1 cellular context compared by ENCODE assay signal in the genomic region with DNA sequence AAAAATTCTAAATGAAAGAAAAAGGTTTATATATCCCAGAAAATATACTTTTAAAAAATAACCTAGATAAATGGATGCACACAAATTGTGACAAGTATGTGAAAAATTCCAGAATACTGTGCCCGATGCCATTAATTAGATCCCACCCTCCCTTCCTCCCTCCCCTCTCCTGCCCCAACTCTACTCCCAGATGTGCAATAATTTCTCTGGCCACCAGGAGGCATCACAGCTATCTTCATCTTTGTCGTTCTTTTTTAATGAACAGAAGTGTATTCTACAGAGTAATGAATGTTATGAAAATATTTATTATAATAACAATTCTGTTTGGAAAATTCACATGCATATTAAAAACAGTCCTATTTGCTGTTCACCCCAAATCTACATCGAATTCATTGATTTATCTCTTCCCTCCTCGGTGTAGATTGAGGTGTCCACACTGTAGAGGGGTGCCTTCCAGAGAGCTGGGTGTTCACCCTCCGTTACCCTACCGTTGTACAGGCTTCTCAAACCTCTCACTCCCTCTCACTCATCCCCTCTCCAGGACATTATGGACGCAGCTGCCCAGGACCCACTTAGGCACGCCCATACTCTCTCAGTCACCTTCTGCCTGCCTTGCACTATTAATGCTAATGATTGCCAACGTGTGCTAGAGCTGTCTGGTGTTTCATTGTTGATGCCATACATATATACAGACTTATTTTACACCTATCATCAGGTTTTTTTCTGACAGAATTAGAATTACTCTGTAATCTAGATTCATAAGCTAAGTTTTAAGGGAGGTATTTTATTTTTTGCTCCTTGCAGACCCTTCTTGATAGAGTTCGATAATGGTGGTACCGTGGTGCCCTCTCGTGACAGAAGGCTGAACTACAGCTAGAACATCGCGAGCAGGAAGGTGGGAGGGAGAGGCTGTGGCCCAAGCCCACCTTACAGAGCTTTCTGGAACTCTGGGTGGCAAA.
TF ChIP-seq lines count a peak whose summit lies in the region.

No MANE protein-coding gene starts in this region.

TF ChIP-seq in H1, 55 proteins besides CTCF, POLR2A, EP300 and RAD21:
- TF ChIP-seq HDAC2 (IDR thresholded peaks at IDR 0.05; ENCODE audit: borderline replicate concordance in 1 of 2, low read depth in 2 of 2, low read length in 2 of 2), result no peak
- no peak for TF ChIP-seq POLR2AphosphoS5 (IDR thresholded peaks at IDR 0.05; ENCODE audit: low read depth, low read length)
- TF ChIP-seq RFX5 (IDR thresholded peaks at IDR 0.05; ENCODE audit: borderline replicate concordance, low read depth, low read length), result no peak
- TF ChIP-seq, protein P1, sequence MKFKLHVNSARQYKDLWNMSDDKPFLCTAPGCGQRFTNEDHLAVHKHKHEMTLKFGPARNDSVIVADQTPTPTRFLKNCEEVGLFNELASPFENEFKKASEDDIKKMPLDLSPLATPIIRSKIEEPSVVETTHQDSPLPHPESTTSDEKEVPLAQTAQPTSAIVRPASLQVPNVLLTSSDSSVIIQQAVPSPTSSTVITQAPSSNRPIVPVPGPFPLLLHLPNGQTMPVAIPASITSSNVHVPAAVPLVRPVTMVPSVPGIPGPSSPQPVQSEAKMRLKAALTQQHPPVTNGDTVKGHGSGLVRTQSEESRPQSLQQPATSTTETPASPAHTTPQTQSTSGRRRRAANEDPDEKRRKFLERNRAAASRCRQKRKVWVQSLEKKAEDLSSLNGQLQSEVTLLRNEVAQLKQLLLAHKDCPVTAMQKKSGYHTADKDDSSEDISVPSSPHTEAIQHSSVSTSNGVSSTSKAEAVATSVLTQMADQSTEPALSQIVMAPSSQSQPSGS (IDR thresholded peaks at IDR 0.05; ENCODE audit: low read length), result no peak
- no peak for TF ChIP-seq GTF2F1 (IDR thresholded peaks at IDR 0.05; ENCODE audit: borderline replicate concordance, low read depth, low read length)
- TF ChIP-seq CREB1 (IDR thresholded peaks at IDR 0.05), result no peak
- TF ChIP-seq EGR1 (IDR thresholded peaks at IDR 0.05; ENCODE audit: borderline replicate concordance, low read depth, low read length), result no peak
- no peak for TF ChIP-seq MAFK (IDR thresholded peaks at IDR 0.05; ENCODE audit: low read depth, low read length)
- TF ChIP-seq TEAD4 (IDR thresholded peaks at IDR 0.05; ENCODE audit: low read depth, low read length), result no peak
- TF ChIP-seq KDM4A (IDR thresholded peaks at IDR 0.05; ENCODE audit: low read depth, low read length, severe bottlenecking), result no peak
- no peak for TF ChIP-seq PHF8 (conservative IDR thresholded peaks at IDR 0.05; ENCODE audit: low read depth, low read length)
- no peak for TF ChIP-seq ASH2L (IDR thresholded peaks at IDR 0.05; ENCODE audit: low read length)
- TF ChIP-seq, protein P2, sequence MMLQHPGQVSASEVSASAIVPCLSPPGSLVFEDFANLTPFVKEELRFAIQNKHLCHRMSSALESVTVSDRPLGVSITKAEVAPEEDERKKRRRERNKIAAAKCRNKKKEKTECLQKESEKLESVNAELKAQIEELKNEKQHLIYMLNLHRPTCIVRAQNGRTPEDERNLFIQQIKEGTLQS (IDR thresholded peaks at IDR 0.05; ENCODE audit: insufficient read depth, low read depth, low read length), result no peak
- TF ChIP-seq SRF (IDR thresholded peaks at IDR 0.05; ENCODE audit: low read depth, low read length), result no peak
